ENCODE assay signal across 9 cellular contexts in genomic region chr17:47949197-47949759, GRCh38. TPM values are rescaled to one million over a fixed set of nuclear protein-coding genes. Genes with fewer than 3 reads are reported as not detected.
A peak's percentile ranks its signal among the peaks of the same experiment; 100 is the strongest.
DNase-seq lines count a peak whose midpoint lies in the region; ATAC-seq, FAIRE-seq and TF ChIP-seq lines count a peak whose summit lies in the region.
"Had no signal": no experiment of that assay in that cellular context is flagged by ENCODE, and none has a peak within 500 bp of the region (broad histone marks: within the 10 kb centered on the region; RNA-seq: fewer than 3 reads in every experiment).

No MANE protein-coding gene starts in this region.

- H3K36me3 Mint-ChIP-seq in activated naive CD4-positive, alpha-beta T cell treated with anti-CD3 and anti-CD28 coated beads, Interleukin-2, amount 50 U/mL, for 72 hours = peaks cover 10 to 14% of the 10 kb centered on the region in 2 donors

- H3K36me3 ChIP-seq in pancreas (peaks cover 0 to 14% (median 12%) of the 10 kb centered on the region in 3 donors), thoracic aorta (no peaks in the 10 kb centered on the region)

- TF ChIP-seq CTCF in pancreas (IDR thresholded peaks at IDR 0.05) (peak; percentile 84 to 88 (median 86)), thoracic aorta (IDR thresholded peaks at IDR 0.05) (peak; percentile 82)

- ATAC-seq in GM21447 (IDR thresholded peaks at IDR 0.05; ENCODE audit: unreplicated experiment) (peak; percentile 62), SK-N-SH treated with all-trans-retinoic acid at 6 μM for 48 hours (peak; percentile 94), pancreas (peak; percentile 69 to 84 (median 74)), thoracic aorta (ENCODE audit: insufficient number of reproducible peaks, low FRiP score, low read depth) (peak; percentile 39)
- ATAC-seq in activated naive CD4-positive, alpha-beta T cell treated with anti-CD3 and anti-CD28 coated beads, Interleukin-2, amount 50 U/mL, for 72 hours = peak; percentile 73 to 79

- H3K27ac ChIP-seq in pancreas (peak overlapping the region; percentile 85 to 97 (median 92)), thoracic aorta (peak overlapping the region; percentile 60)
- H3K27ac ChIP-seq: SK-N-MC had no signal

- no peaks in the 10 kb centered on the region for H3K9me3 ChIP-seq in pancreas
- H3K9me3 ChIP-seq in thoracic aorta = no peaks in the 10 kb centered on the region

- no peaks in the 10 kb centered on the region for H3K27me3 ChIP-seq in pancreas
- H3K27me3 ChIP-seq in thoracic aorta (replicated peaks; ENCODE audit: insufficient read depth) = no peaks in the 10 kb centered on the region

- DNase-seq in CD1c-positive myeloid dendritic cell (ENCODE audit: extremely low spot score) = peak; percentile 85
- DNase-seq in NCI-H1048 (lab: John Stamatoyannopoulos, UW) = peak; percentile 33
- DNase-seq in activated naive CD4-positive, alpha-beta T cell treated with anti-CD3 and anti-CD28 coated beads, Interleukin-2, amount 50 U/mL, for 72 hours (ENCODE audit: low spot score in 2 of 2) = peak; percentile 79 to 91
- peak; percentile 75 to 95 (median 88) for DNase-seq in head of caudate nucleus
- DNase-seq in pancreas = peak; percentile 95 to 100 (median 97)
- DNase-seq in thoracic aorta (ENCODE audit: low spot score) = peak; percentile 23

- peaks cover 66 to 92% (median 82%) of the 10 kb centered on the region in 3 donors for H3K4me1 ChIP-seq in pancreas
- peaks cover 8 to 25% of the 10 kb centered on the region in 2 donors for H3K4me1 ChIP-seq in thoracic aorta (ENCODE audit: control insufficient read depth in 1 of 2, low read depth in 2 of 2)

- no peaks in the 10 kb centered on the region for H3K9me3 Mint-ChIP-seq in activated naive CD4-positive, alpha-beta T cell treated with anti-CD3 and anti-CD28 coated beads, Interleukin-2, amount 50 U/mL, for 72 hours

- peak overlapping the region in 1 of 2 donors; percentile 14 for H3K27ac Mint-ChIP-seq in activated naive CD4-positive, alpha-beta T cell treated with anti-CD3 and anti-CD28 coated beads, Interleukin-2, amount 50 U/mL, for 72 hours

- no peak for FAIRE-seq in pancreas (lab: Jason Lieb, UNC)

- H3K4me3 ChIP-seq in pancreas (peak overlapping the region in 3 of 4 donors; percentile 7 to 31 (median 25)), thoracic aorta (peak overlapping the region; percentile 72)
- H3K4me3 ChIP-seq: SK-N-MC had no signal

- intact Hi-C loops in head of caudate nucleus (cut with DNase I) (loop anchor here (2.0 kb wide), 1 partner anchor 68 kb away; no protein-coding TSS in a partner anchor), pancreas (cut with DNase I) (no loop called here)

- whole genome bisulfite sequencing in pancreas, 2 donors = 1% methylated on average over 22 of the region's 22 CpGs

TF ChIP-seq in SK-N-SH treated with all-trans-retinoic acid at 6 μM for 48 hours, 23 proteins besides CTCF, POLR2A, EP300 and RAD21:
- TF ChIP-seq ZFP3 (CRISPR knock-in tag; IDR thresholded peaks at IDR 0.05) = 0 out of 2 replicates have a peak, but pooled peaks have one; percentile 11
- 0 out of 2 replicates have a peak, but pooled peaks have one; percentile 18 for TF ChIP-seq GLIS3 (CRISPR knock-in tag; IDR thresholded peaks at IDR 0.05)
- 0 out of 2 replicates have a peak, but pooled peaks have one; percentile 36 for TF ChIP-seq CSDC2 (CRISPR knock-in tag; IDR thresholded peaks at IDR 0.05)
- no peak for TF ChIP-seq CSRNP3 (CRISPR knock-in tag; IDR thresholded peaks at IDR 0.05)
- TF ChIP-seq OSR1 (CRISPR knock-in tag; IDR thresholded peaks at IDR 0.05) = no peak

RNA-seq across cellular contexts. Expression of gene PNPO, which starts 7.9 kb away (rescaled TPM):
- 10 to 100 TPM; 38.3 to 40.0 TPM for total RNA-seq in activated naive CD4-positive, alpha-beta T cell treated with anti-CD3 and anti-CD28 coated beads, Interleukin-2, amount 50 U/mL, for 72 hours
- 10 to 100 TPM; 13.2 to 23.5 (median 19.6) TPM for total RNA-seq in pancreas
- 1 to 10 TPM; 6.5 to 7.6 TPM for polyA plus RNA-seq in pancreas
- 10 to 100 TPM; 16.9 to 28.9 TPM for total RNA-seq in thoracic aorta

RNA-seq across cellular contexts. Expression of gene PRR15L, which starts 8.4 kb away (rescaled TPM):
- total RNA-seq in activated naive CD4-positive, alpha-beta T cell treated with anti-CD3 and anti-CD28 coated beads, Interleukin-2, amount 50 U/mL, for 72 hours = not detected
- total RNA-seq in pancreas = 10 to 100 TPM; 26.6 to 68.6 (median 42.7) TPM
- polyA plus RNA-seq in pancreas = 10 to 100 TPM; 59.9 to 64.9 TPM
- 1 to 10 TPM in 1 of 2 donors, not detected in 1; 1.4 TPM for total RNA-seq in thoracic aorta

RNA-seq across cellular contexts. Expression of gene CDK5RAP3, which starts 21.6 kb away (rescaled TPM):
- 100 to 1,000 TPM; 185 to 221 TPM for total RNA-seq in activated naive CD4-positive, alpha-beta T cell treated with anti-CD3 and anti-CD28 coated beads, Interleukin-2, amount 50 U/mL, for 72 hours
- total RNA-seq in pancreas (100 to 1,000 TPM; 134 to 234 (median 165) TPM), thoracic aorta (100 to 1,000 TPM; 125 to 192 TPM)
- polyA plus RNA-seq in pancreas = 1,000 to 10,000 TPM; 1,052 to 1,312 TPM

RNA-seq across cellular contexts. Expression of gene SP2, which starts 53.2 kb away (rescaled TPM):
- total RNA-seq in activated naive CD4-positive, alpha-beta T cell treated with anti-CD3 and anti-CD28 coated beads, Interleukin-2, amount 50 U/mL, for 72 hours = 10 to 100 TPM; 16.4 to 28.9 TPM
- total RNA-seq in pancreas (1 to 10 TPM; 5.2 to 8.8 (median 6.9) TPM), thoracic aorta (10 to 100 TPM in 1 of 2 donors, 1 to 10 TPM in 1; 6.4 to 10.9 TPM)
- polyA plus RNA-seq in pancreas = 1 to 10 TPM; 5.5 to 8.5 TPM

Comparison
In these comparisons a context has a peak if more than half of its experiments do, and no peak if none do; other contexts are left out.
1. Peak in every context shown above with its lines: DNase-seq, ATAC-seq, H3K4me3 ChIP-seq and H3K27ac ChIP-seq.
2. DNase-seq: peak in every context shown above with its lines; median percentile 97 in pancreas; 88 in head of caudate nucleus; 85 in CD1c-positive myeloid dendritic cell; 85 in activated naive CD4-positive, alpha-beta T cell treated with anti-CD3 and anti-CD28 coated beads, Interleukin-2, amount 50 U/mL, for 72 hours; 33 in NCI-H1048; 23 in thoracic aorta.
3. ATAC-seq: peak in every context shown above with its lines; median percentile 94 in SK-N-SH treated with all-trans-retinoic acid at 6 μM for 48 hours; 76 in activated naive CD4-positive, alpha-beta T cell treated with anti-CD3 and anti-CD28 coated beads, Interleukin-2, amount 50 U/mL, for 72 hours; 74 in pancreas; 62 in GM21447; 39 in thoracic aorta.
4. RNA of gene PRR15L, which starts 8.4 kb away (total RNA-seq): 26.6 to 68.6 TPM in pancreas; 1.4 TPM in thoracic aorta and not detected in activated naive CD4-positive, alpha-beta T cell treated with anti-CD3 and anti-CD28 coated beads, Interleukin-2, amount 50 U/mL, for 72 hours; every median in the first group is over 10 times any median in the second.